Comparison of ENCODE assay signal across 1 cellular context in genomic region chr5:140301136-140301535, GRCh38.
TF ChIP-seq lines count a peak whose summit lies in the region.

No MANE protein-coding gene starts in this region.

TF ChIP-seq in HCT116, 20 proteins besides CTCF, POLR2A, EP300 and RAD21 (continued from another document):
- TF ChIP-seq, protein P1, sequence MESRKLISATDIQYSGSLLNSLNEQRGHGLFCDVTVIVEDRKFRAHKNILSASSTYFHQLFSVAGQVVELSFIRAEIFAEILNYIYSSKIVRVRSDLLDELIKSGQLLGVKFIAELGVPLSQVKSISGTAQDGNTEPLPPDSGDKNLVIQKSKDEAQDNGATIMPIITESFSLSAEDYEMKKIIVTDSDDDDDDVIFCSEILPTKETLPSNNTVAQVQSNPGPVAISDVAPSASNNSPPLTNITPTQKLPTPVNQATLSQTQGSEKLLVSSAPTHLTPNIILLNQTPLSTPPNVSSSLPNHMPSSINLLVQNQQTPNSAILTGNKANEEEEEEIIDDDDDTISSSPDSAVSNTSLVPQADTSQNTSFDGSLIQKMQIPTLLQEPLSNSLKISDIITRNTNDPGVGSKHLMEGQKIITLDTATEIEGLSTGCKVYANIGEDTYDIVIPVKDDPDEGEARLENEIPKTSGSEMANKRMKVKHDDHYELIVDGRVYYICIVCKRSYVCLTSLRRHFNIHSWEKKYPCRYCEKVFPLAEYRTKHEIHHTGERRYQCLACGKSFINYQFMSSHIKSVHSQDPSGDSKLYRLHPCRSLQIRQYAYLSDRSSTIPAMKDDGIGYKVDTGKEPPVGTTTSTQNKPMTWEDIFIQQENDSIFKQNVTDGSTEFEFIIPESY (IDR thresholded peaks at IDR 0.05; ENCODE audit: extremely low read depth, insufficient replicate concordance, low read length), result no peak
- TF ChIP-seq JUND (IDR thresholded peaks at IDR 0.05), result no peak
- TF ChIP-seq, protein P2, sequence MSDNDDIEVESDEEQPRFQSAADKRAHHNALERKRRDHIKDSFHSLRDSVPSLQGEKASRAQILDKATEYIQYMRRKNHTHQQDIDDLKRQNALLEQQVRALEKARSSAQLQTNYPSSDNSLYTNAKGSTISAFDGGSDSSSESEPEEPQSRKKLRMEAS (IDR thresholded peaks at IDR 0.05), result no peak
- TF ChIP-seq YY1 (IDR thresholded peaks at IDR 0.05; ENCODE audit: extremely low read depth, insufficient replicate concordance, low read depth, low read length), result no peak
- TF ChIP-seq TCF7L2 (IDR thresholded peaks at IDR 0.05; ENCODE audit: borderline replicate concordance, extremely low read depth, insufficient read depth, insufficient read length), result no peak
- TF ChIP-seq SP1 (IDR thresholded peaks at IDR 0.05; ENCODE audit: low read depth), result no peak
